In the genomic region with DNA sequence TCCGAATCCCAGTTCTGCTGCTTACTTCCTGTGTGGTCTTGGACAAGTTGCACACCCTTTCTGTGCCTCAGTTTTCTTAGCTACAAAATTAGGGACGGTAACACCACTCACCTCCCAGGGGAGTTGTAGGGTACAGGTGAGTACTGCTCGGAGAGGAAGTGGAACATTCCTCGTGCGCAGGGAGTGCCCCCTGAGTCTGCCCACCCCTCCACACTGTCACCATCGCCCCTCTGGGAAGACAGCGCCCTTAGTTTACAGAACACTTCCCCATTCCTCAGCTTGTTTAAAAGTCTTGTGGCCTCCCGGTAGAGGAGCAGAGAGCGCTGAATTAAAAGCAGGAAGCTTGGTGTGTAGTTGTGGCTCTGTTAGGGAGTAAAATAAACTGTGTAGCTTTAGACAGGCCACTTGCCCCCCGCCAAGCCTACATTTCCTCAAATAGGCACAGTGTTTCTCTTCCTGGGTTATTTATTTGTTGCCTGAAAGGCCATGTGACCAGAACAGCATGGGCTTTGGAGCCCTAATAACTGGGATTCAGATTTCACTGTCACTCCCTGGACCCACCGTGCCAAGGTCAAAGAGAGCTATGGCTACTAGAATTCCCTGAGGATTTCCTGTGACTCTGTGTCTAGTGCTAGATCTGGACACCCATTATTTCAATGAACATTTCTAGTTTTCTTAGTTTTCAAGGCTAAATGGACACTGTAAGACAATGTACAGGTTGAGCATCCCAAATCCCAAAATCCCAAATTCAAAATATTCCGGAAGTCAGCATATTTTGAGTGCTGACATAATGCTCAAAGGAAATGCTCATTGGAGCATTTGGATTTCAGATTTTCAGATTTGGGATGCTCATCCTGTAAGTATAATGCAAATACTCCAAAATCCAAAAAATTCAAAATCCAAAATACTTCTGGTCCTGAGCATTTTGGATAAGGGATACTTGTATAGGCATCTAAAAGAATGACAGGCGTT, we compare ENCODE assay signal across 18 cellular contexts.
DNase-seq lines count a peak whose midpoint lies in the region; ATAC-seq lines count a peak whose summit lies in the region.
"Had no signal": no experiment of that assay in that cellular context is flagged by ENCODE, and none has a peak within 500 bp of the region (broad histone marks: within the 10 kb centered on the region; RNA-seq: fewer than 3 reads in every experiment).

No MANE protein-coding gene starts in this region.

- peaks cover 7% of the 10 kb centered on the region for H3K36me3 Mint-ChIP-seq in T-helper 17 cell (ENCODE audit: low read depth)
- peaks cover 7 to 21% of the 10 kb centered on the region in 2 donors for H3K36me3 Mint-ChIP-seq in naive B cell

- H3K4me3 Mint-ChIP-seq in T-helper 17 cell (no peak overlapping the region), naive B cell (peak overlapping the region in 6 of 8 donors; percentile 21 to 79 (median 32))
- H3K4me3 Mint-ChIP-seq: activated CD4-positive, alpha-beta memory T cell treated with anti-CD3 and anti-CD28 coated beads for 36 hours; neural crest cell had no signal

- no peaks in the 10 kb centered on the region for H3K9me3 ChIP-seq in T-helper 17 cell (ENCODE audit: control insufficient read depth, low read length, poor library complexity, severe bottlenecking)
- H3K9me3 ChIP-seq: suprapubic skin had no signal

- H3K27me3 Mint-ChIP-seq in T-helper 17 cell = no peaks in the 10 kb centered on the region
- H3K27me3 Mint-ChIP-seq in naive B cell = no peaks in the 10 kb centered on the region
- H3K27me3 Mint-ChIP-seq: activated CD4-positive, alpha-beta memory T cell treated with anti-CD3 and anti-CD28 coated beads for 36 hours had no signal

- DNase-seq in GDM1 (lab: John Stamatoyannopoulos, UW) = peak; percentile 69
- DNase-seq in Kasumi-1 (lab: John Stamatoyannopoulos, UW) = peak; percentile 55 to 57
- DNase-seq in T-helper 17 cell = no peak
- DNase-seq in naive B cell = peak; percentile 40
- DNase-seq in NCI-H146 (lab: John Stamatoyannopoulos, UW) = no peak
- no peak for DNase-seq in dedifferentiated amniotic fluid mesenchymal stem cell (ENCODE audit: extremely low spot score)
- DNase-seq: activated CD4-positive, alpha-beta memory T cell treated with anti-CD3 and anti-CD28 coated beads for 36 hours; activated naive CD4-positive, alpha-beta T cell treated with anti-CD3 and anti-CD28 coated beads, Interleukin-2, amount 50 U/mL, for 16 hours; Calu3; hippocampal formation; mesendoderm; NCI-H187 treated with DMSO at 0.1 percent for 48 hours; NCI-H446 had no signal

- H3K4me1 Mint-ChIP-seq in T-helper 17 cell = peaks cover 13% of the 10 kb centered on the region
- H3K4me1 Mint-ChIP-seq in naive B cell = peaks cover 39 to 59% (median 56%) of the 10 kb centered on the region in 3 donors
- H3K4me1 Mint-ChIP-seq: neural crest cell had no signal

- H3K27ac Mint-ChIP-seq in T-helper 17 cell = no peak overlapping the region
- peak overlapping the region in 5 of 6 donors; percentile 61 to 95 (median 93) for H3K27ac Mint-ChIP-seq in naive B cell
- H3K27ac Mint-ChIP-seq: activated CD4-positive, alpha-beta memory T cell treated with anti-CD3 and anti-CD28 coated beads for 36 hours had no signal

- ATAC-seq in T-helper 17 cell (peak; percentile 28), naive B cell (ENCODE audit: low read depth in 2 of 2) (peak; percentile 86 to 89), HG03280 (IDR thresholded peaks at IDR 0.05; ENCODE audit: unreplicated experiment) (no peak), HG03025 (IDR thresholded peaks at IDR 0.05; ENCODE audit: low FRiP score, unreplicated experiment) (no peak)
- ATAC-seq: SK-N-SH treated with all-trans-retinoic acid at 6 μM for 48 hours had no signal

- peaks cover 0 to 2% (median 0%) of the 10 kb centered on the region in 7 donors for H3K9me3 Mint-ChIP-seq in naive B cell
- H3K9me3 Mint-ChIP-seq: activated CD4-positive, alpha-beta memory T cell treated with anti-CD3 and anti-CD28 coated beads for 36 hours; neural crest cell had no signal

Comparison
In these comparisons a context has a peak if more than half of its experiments do, and no peak if none do; other contexts are left out.
1. DNase-seq: peak in GDM1 (single experiment), Kasumi-1 (2 of 2) and naive B cell (single experiment); none in T-helper 17 cell (0 of 3), NCI-H146 (single experiment) and dedifferentiated amniotic fluid mesenchymal stem cell (single experiment).
2. ATAC-seq: peak in T-helper 17 cell (single experiment) and naive B cell (2 of 2); none in HG03280 (single experiment) and HG03025 (single experiment).